ENCODE assay signal across 2 cellular contexts in genomic region chr13:20702530-20702929, GRCh38.
TF ChIP-seq lines count a peak whose summit lies in the region.

No MANE protein-coding gene starts in this region.

TF ChIP-seq in HEK293, 187 proteins besides CTCF, POLR2A, EP300 and RAD21:
- peak; percentile 71 for TF ChIP-seq REST (tag by site-specific recombination; IDR thresholded peaks at IDR 0.05)
- no peak for TF ChIP-seq ZNF184 (tag by site-specific recombination; IDR thresholded peaks at IDR 0.05)

TF ChIP-seq in GM12878, 131 proteins besides CTCF, POLR2A, EP300 and RAD21 (continued from another document):
- no peak for TF ChIP-seq ATF2 (IDR thresholded peaks at IDR 0.05; ENCODE audit: low read length)
TF ChIP-seq in GM12878: peak in this region for 1.
